16 cellular contexts compared by ENCODE assay signal in the genomic region with DNA sequence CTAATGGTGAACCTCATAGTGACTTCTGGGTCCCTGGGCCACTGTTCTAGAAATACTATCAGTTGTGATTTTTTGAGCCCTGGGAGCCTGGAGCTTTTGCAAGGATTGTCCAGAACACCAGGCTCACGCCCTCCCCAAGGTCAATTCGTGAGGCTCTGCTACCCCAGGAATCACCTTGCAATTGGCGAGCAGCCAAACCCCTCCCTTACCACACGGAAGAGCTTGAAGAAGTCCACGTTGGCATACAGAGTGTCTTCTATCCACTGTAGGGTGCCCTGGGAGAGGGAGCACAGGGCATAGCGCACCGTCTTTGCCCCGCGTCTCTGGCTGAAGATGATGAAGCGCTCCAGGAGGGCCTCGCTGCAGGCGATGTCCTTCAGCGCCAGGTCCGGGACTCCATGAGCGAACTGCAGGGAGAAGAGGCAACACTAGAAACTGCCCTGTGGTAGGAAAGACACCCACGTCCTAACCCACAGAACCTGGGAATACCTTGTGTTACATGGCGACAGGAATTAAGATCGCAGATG. TPM values are rescaled to one million over a fixed set of nuclear protein-coding genes. Genes with fewer than 3 reads are reported as not detected.
"Had no signal": no experiment of that assay in that cellular context is flagged by ENCODE, and none has a peak within 500 bp of the region (broad histone marks: within the 10 kb centered on the region; RNA-seq: fewer than 3 reads in every experiment).

No MANE protein-coding gene starts in this region.

- ATAC-seq: activated naive CD4-positive, alpha-beta T cell treated with anti-CD3 and anti-CD28 coated beads, Interleukin-2, amount 50 U/mL, for 72 hours; activated T-cell treated with anti-CD3 and anti-CD28 coated beads, Interleukin-2, amount 50 U/mL, for 4 hours; esophagus mucosa; mucosa of descending colon; naive thymus-derived CD8-positive, alpha-beta T cell had no signal

- H3K4me3 ChIP-seq: dorsolateral prefrontal cortex, lung, mucosa of descending colon, tibial nerve had no signal

- DNase-seq: activated CD4-positive, alpha-beta memory T cell treated with anti-CD3 and anti-CD28 coated beads for 36 hours; activated effector memory CD4-positive, alpha-beta T cell treated with anti-CD3 and anti-CD28 coated beads, Interleukin-2, amount 50 U/mL, for 16 hours; activated T-cell treated with anti-CD3 and anti-CD28 coated beads, Interleukin-2, amount 50 U/mL, for 4 hours; amygdala; dorsolateral prefrontal cortex; hippocampal formation; kidney glomerular epithelial cell; naive thymus-derived CD8-positive, alpha-beta T cell; occipital lobe; T1000 had no signal

- H3K36me3 ChIP-seq: tibial nerve had no signal

- FAIRE-seq: endometrium had no signal

- H3K27me3 ChIP-seq: tibial nerve had no signal

- H3K9me3 ChIP-seq: mucosa of descending colon, tibial nerve had no signal

RNA-seq across cellular contexts. Expression of a gene that starts 22.3 kb away (rescaled TPM):
- total RNA-seq: activated CD4-positive, alpha-beta memory T cell treated with anti-CD3 and anti-CD28 coated beads for 36 hours; activated naive CD4-positive, alpha-beta T cell treated with anti-CD3 and anti-CD28 coated beads, Interleukin-2, amount 50 U/mL, for 72 hours; activated T-cell treated with anti-CD3 and anti-CD28 coated beads, Interleukin-2, amount 50 U/mL, for 4 hours; naive thymus-derived CD8-positive, alpha-beta T cell had no signal
- polyA plus RNA-seq: naive thymus-derived CD8-positive, alpha-beta T cell had no signal
